8 cellular contexts compared by ENCODE assay signal in the genomic region with DNA sequence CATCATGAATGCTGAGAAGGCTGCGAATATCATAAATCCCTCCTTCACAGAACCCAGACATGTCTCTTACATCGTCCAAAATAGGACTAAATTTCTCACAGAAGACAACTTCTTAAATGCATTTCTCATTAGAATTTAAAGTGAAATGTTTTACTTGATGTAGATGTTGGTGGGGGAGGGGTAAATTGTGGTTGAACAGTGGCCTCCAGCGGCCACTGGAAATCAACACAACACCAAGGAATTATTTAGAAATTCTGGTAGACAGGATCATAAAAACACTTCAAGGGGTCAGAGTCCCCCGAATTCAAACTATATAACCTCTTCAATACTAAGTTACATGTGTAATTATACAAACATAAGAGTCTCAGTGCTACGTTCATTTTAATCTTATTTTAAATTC.
A peak's percentile ranks its signal among the peaks of the same experiment; 100 is the strongest.
DNase-seq lines count a peak whose midpoint lies in the region; TF ChIP-seq lines count a peak whose summit lies in the region.

No MANE protein-coding gene starts in this region.

- no peak overlapping the region for H3K27ac Mint-ChIP-seq in nephron

- H3K9me3 Mint-ChIP-seq in nephron: no peaks in the 10 kb centered on the region

- no peaks in the 10 kb centered on the region for H3K4me1 Mint-ChIP-seq in nephron

- H3K4me3 ChIP-seq in HFF-Myc (replicated peaks; ENCODE audit: low read depth, low read length): no peak overlapping the region
- H3K4me3 ChIP-seq in choroid plexus epithelial cell (ENCODE audit: low read depth, low read length): no peak overlapping the region

- TF ChIP-seq CTCF in HFF-Myc (IDR thresholded peaks at IDR 0.05; ENCODE audit: low read depth, low read length, missing control alignments): peak; percentile 44
- peak; percentile 73 for TF ChIP-seq CTCF in choroid plexus epithelial cell (conservative IDR thresholded peaks at IDR 0.05; ENCODE audit: low read depth, low read length)
- peak; percentile 56 to 72 (median 70) for TF ChIP-seq CTCF in nephron (IDR thresholded peaks at IDR 0.05; ENCODE audit: unreplicated experiment in 3 of 3)

- DNase-seq in NCI-H1436 (lab: John Stamatoyannopoulos, UW): peak; percentile 38
- DNase-seq in NCI-H1436 treated with DMSO at 0.1 percent for 48 hours (lab: John Stamatoyannopoulos, UW): no peak
- DNase-seq in HFF-Myc (ENCODE audit: extremely low read depth, low read depth): no peak
- peak; percentile 43 for DNase-seq in NCI-H460 (ENCODE audit: extremely low read depth, low read depth)
- DNase-seq in choroid plexus epithelial cell (ENCODE audit: low read depth): peak; percentile 72
- no peak for DNase-seq in NCI-H128 (lab: John Stamatoyannopoulos, UW; ENCODE audit: unreplicated experiment)
- DNase-seq in activated effector memory CD4-positive, alpha-beta T cell treated with anti-CD3 and anti-CD28 coated beads, Interleukin-2, amount 50 U/mL, for 16 hours: no peak

- H3K27me3 Mint-ChIP-seq in nephron (ENCODE audit: low read depth): peaks cover 5% of the 10 kb centered on the region

- H3K4me3 Mint-ChIP-seq in nephron: no peak overlapping the region

- H3K36me3 Mint-ChIP-seq in nephron (ENCODE audit: low read depth): no peaks in the 10 kb centered on the region

Comparison
In these comparisons a context has a peak if more than half of its experiments do, and no peak if none do; other contexts are left out.
1. DNase-seq: peak in NCI-H1436 (single experiment), NCI-H460 (single experiment) and choroid plexus epithelial cell (single experiment); none in NCI-H1436 treated with DMSO at 0.1 percent for 48 hours (single experiment), HFF-Myc (single experiment), NCI-H128 (single experiment) and activated effector memory CD4-positive, alpha-beta T cell treated with anti-CD3 and anti-CD28 coated beads, Interleukin-2, amount 50 U/mL, for 16 hours (single experiment).
2. Peak in every context shown above with its lines, with median percentiles within 50 percentile points of each other: CTCF ChIP-seq.